ENCODE assay signal across 8 cellular contexts in genomic region chr1:203038891-203039608, GRCh38. TPM values are rescaled to one million over a fixed set of nuclear protein-coding genes. Genes with fewer than 3 reads are reported as not detected.
DNase-seq lines count a peak whose midpoint lies in the region; ATAC-seq, FAIRE-seq and TF ChIP-seq lines count a peak whose summit lies in the region.

No MANE protein-coding gene starts in this region.

- intact Hi-C loops in A673 (cut with micrococcal nuclease; ENCODE audit: unreplicated experiment), result loop anchor here (1.0 to 2.0 kb wide), 3 partner anchors 133 to 230 kb away; no protein-coding TSS in a partner anchor

- peak; percentile 96 for TF ChIP-seq CTCF in A673 (conservative IDR thresholded peaks at IDR 0.05; ENCODE audit: low read depth, low read length)
- peak; percentile 94 for TF ChIP-seq CTCF in astrocyte of the spinal cord (IDR thresholded peaks at IDR 0.05; ENCODE audit: low read depth, low read length)

- H3K36me3 ChIP-seq in A673 (ENCODE audit: insufficient read depth, low read length, poor library complexity, severe bottlenecking) (no peaks in the 10 kb centered on the region), iPS DF 6.9 (ENCODE audit: control insufficient read depth, insufficient read depth, low read length) (no peaks in the 10 kb centered on the region; the same call in 1 of the 2 replicates)

- H3K27ac ChIP-seq in A673 (ENCODE audit: low read depth, low read length, poor library complexity, severe bottlenecking) (no peak overlapping the region), iPS DF 6.9 (ENCODE audit: low read length) (no peak overlapping the region)

- POLR2A ChIA-PET in A673 (lab: Charles Lee; ENCODE audit: low non-redundant PET), result no interaction called here

- peak; percentile 87 for DNase-seq in A673 (ENCODE audit: low spot score)
- peak; percentile 90 for DNase-seq in NCI-H1694 treated with DMSO at 0.1 percent for 48 hours (lab: John Stamatoyannopoulos, UW)
- peak; percentile 55 for DNase-seq in astrocyte of the spinal cord (ENCODE audit: low read depth, low spot score)
- peak; percentile 76 for DNase-seq in iPS DF 6.9 (ENCODE audit: low read depth, low spot score)
- DNase-seq in stimulated activated CD4-positive, alpha-beta T cell treated with anti-CD3 and anti-CD28 coated beads, Interleukin-12 subunit alpha, Interleukin-12 subunit beta, amount 100 ng/mL, for 24 hours (ENCODE audit: low read depth in 2 of 2), result peak; percentile 39 to 64

- WGBS in iPS DF 6.9 (ENCODE audit: insufficient coverage, insufficient read length), result no CpG with 5 or more reads among the region's 22 CpGs

- CTCF ChIA-PET in A673 (lab: Charles Lee), result interaction anchor here (0.6 to 3.5 kb wide), 8 partner anchors 10 to 465 kb away, joined by 3 to 65 read pairs (median 12); no protein-coding TSS in a partner anchor

- in situ Hi-C loops in astrocyte of the spinal cord (cut with HindIII; ENCODE audit: low sequenced_read_pairs), result no loop called here

- peak; percentile 50 for ATAC-seq in GM18511 (IDR thresholded peaks at IDR 0.05; ENCODE audit: unreplicated experiment)
- ATAC-seq in HG03025 (IDR thresholded peaks at IDR 0.05; ENCODE audit: low FRiP score, unreplicated experiment), result no peak

- H3K9me3 ChIP-seq in A673 (ENCODE audit: low read depth, low read length, poor library complexity, severe bottlenecking), result no peaks in the 10 kb centered on the region
- no peaks in the 10 kb centered on the region for H3K9me3 ChIP-seq in iPS DF 6.9 (ENCODE audit: control insufficient read depth, insufficient read depth, low read length)

- H3K4me3 ChIP-seq in A673 (ENCODE audit: low read depth, low read length, poor library complexity, severe bottlenecking) (no peak overlapping the region), astrocyte of the spinal cord (ENCODE audit: low read depth, low read length) (no peak overlapping the region), iPS DF 6.9 (ENCODE audit: low read length) (no peak overlapping the region)

- H3K27me3 ChIP-seq in A673 (replicated peaks; ENCODE audit: insufficient read depth, low read depth, low read length, poor library complexity), result no peaks in the 10 kb centered on the region
- H3K27me3 ChIP-seq in iPS DF 6.9 (ENCODE audit: control insufficient read depth, insufficient read depth, low read length), result no peaks in the 10 kb centered on the region

- BruUV-seq in A673 (replicated peaks; lab: Mats Ljungman, UMichigan), result no TSS peak

- no peaks in the 10 kb centered on the region for H3K4me1 ChIP-seq in A673 (ENCODE audit: insufficient read depth, low read length, poor library complexity, severe bottlenecking)
- peaks cover 2% of the 10 kb centered on the region; the same call in 1 of the 2 replicates for H3K4me1 ChIP-seq in iPS DF 6.9 (ENCODE audit: control insufficient read depth, insufficient read depth, low read length)

- peak; percentile 92 for FAIRE-seq in TTC549 (lab: Jason Lieb, UNC)

RNA-seq across cellular contexts. Expression of gene PPFIA4, which starts 12.8 kb away (rescaled TPM):
- total RNA-seq in A673 (2021), result 2.5 and 3.0 TPM in 2 replicates

RNA-seq across cellular contexts. Expression of gene TMEM183A, which starts 31.9 kb away (rescaled TPM):
- total RNA-seq in A673 (2021), result 65.1 and 68.4 TPM in 2 replicates

RNA-seq across cellular contexts. Expression of gene MYOG, which starts 46.8 kb away (rescaled TPM):
- not detected in 2 replicates for total RNA-seq in A673 (2021)
